In the genomic region with DNA sequence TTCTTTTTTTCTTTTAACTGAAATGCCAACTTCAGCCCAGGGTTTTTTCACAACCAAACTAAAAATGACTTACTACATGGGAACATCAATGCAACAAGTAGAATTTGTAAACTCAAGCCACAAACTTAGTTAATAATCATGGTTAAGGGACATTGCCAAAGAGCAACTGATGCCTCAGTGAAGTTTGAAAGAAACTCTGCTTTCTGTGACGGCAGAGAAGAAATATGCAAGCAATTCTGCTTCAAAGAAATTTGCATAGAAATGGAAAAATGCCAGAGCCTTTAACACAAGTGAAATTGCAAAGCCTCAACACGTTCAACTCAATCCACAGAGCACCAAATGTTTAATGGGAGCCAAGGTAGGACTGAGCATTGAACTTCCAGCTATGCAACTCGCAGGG, we compare ENCODE assay signal across 21 cellular contexts. TPM values are rescaled to one million over a fixed set of nuclear protein-coding genes. Genes with fewer than 3 reads are reported as not detected.
DNase-seq lines count a peak whose midpoint lies in the region; ATAC-seq and TF ChIP-seq lines count a peak whose summit lies in the region.
"Had no signal": no experiment of that assay in that cellular context is flagged by ENCODE, and none has a peak within 500 bp of the region (broad histone marks: within the 10 kb centered on the region; RNA-seq: fewer than 3 reads in every experiment).

No MANE protein-coding gene starts in this region.

- H3K36me3 ChIP-seq in psoas muscle (ENCODE audit: insufficient read depth in 1 of 2, low read depth in 1 of 2): peaks cover 8 to 54% of the 10 kb centered on the region in 2 donors

- H3K36me3 Mint-ChIP-seq in activated T-cell treated with anti-CD3 and anti-CD28 coated beads, Interleukin-2, amount 50 U/mL, for 24 hours (ENCODE audit: low read depth): peaks cover 65% of the 10 kb centered on the region
- peaks cover 27% of the 10 kb centered on the region for H3K36me3 Mint-ChIP-seq in activated T-cell treated with anti-CD3 and anti-CD28 coated beads, Interleukin-2, amount 50 U/mL, for 4 hours (ENCODE audit: insufficient read depth)
- peaks cover 5% of the 10 kb centered on the region for H3K36me3 Mint-ChIP-seq in activated naive CD8-positive, alpha-beta T cell

- H3K9me3 Mint-ChIP-seq in activated T-cell treated with anti-CD3 and anti-CD28 coated beads, Interleukin-2, amount 50 U/mL, for 24 hours: no peaks in the 10 kb centered on the region
- no peaks in the 10 kb centered on the region for H3K9me3 Mint-ChIP-seq in activated T-cell treated with anti-CD3 and anti-CD28 coated beads, Interleukin-2, amount 50 U/mL, for 4 hours
- H3K9me3 Mint-ChIP-seq in activated naive CD8-positive, alpha-beta T cell (ENCODE audit: low read depth): no peaks in the 10 kb centered on the region
- H3K9me3 Mint-ChIP-seq: stimulated activated effector memory CD8-positive, alpha-beta T cell treated with anti-CD3 and anti-CD28 coated beads, Interleukin-12 subunit alpha, Interleukin-12 subunit beta, amount 100 ng/mL, for 72 hours had no signal

- H3K4me3 ChIP-seq in fibroblast of mammary gland (ENCODE audit: control insufficient read depth, low read depth, low read length): no peak overlapping the region
- no peak overlapping the region for H3K4me3 ChIP-seq in skeletal muscle cell (ENCODE audit: low read depth, low read length)
- H3K4me3 ChIP-seq in psoas muscle: no peak overlapping the region
- H3K4me3 ChIP-seq: hepatocyte, upper lobe of right lung had no signal

- H3K27me3 Mint-ChIP-seq in activated T-cell treated with anti-CD3 and anti-CD28 coated beads, Interleukin-2, amount 50 U/mL, for 24 hours: peaks cover 21% of the 10 kb centered on the region
- H3K27me3 Mint-ChIP-seq in activated T-cell treated with anti-CD3 and anti-CD28 coated beads, Interleukin-2, amount 50 U/mL, for 4 hours (ENCODE audit: low read depth): peaks cover 13% of the 10 kb centered on the region
- no peaks in the 10 kb centered on the region for H3K27me3 Mint-ChIP-seq in activated naive CD8-positive, alpha-beta T cell

- 67 to 81% (median 74%) methylated on average over 3 of the region's 3 CpGs for WGBS in psoas muscle, 3 donors

- no peak for ATAC-seq in activated T-cell treated with anti-CD3 and anti-CD28 coated beads, Interleukin-2, amount 50 U/mL, for 4 hours
- no peak for ATAC-seq in psoas muscle
- ATAC-seq: stimulated activated effector memory CD8-positive, alpha-beta T cell treated with anti-CD3 and anti-CD28 coated beads, Interleukin-12 subunit alpha, Interleukin-12 subunit beta, amount 100 ng/mL, for 72 hours had no signal

- H3K4me1 Mint-ChIP-seq in activated T-cell treated with anti-CD3 and anti-CD28 coated beads, Interleukin-2, amount 50 U/mL, for 24 hours (ENCODE audit: low read depth): peaks cover 66% of the 10 kb centered on the region
- H3K4me1 Mint-ChIP-seq in activated T-cell treated with anti-CD3 and anti-CD28 coated beads, Interleukin-2, amount 50 U/mL, for 4 hours (ENCODE audit: low read depth): peaks cover 43% of the 10 kb centered on the region
- H3K4me1 Mint-ChIP-seq in activated naive CD8-positive, alpha-beta T cell (ENCODE audit: low read depth): peaks cover 39% of the 10 kb centered on the region

- H3K9me3 ChIP-seq in psoas muscle: no peaks in the 10 kb centered on the region
- H3K9me3 ChIP-seq: Caco-2, upper lobe of right lung had no signal

- no peak overlapping the region for H3K4me3 Mint-ChIP-seq in activated T-cell treated with anti-CD3 and anti-CD28 coated beads, Interleukin-2, amount 50 U/mL, for 24 hours
- H3K4me3 Mint-ChIP-seq in activated T-cell treated with anti-CD3 and anti-CD28 coated beads, Interleukin-2, amount 50 U/mL, for 4 hours: no peak overlapping the region
- no peak overlapping the region for H3K4me3 Mint-ChIP-seq in activated naive CD8-positive, alpha-beta T cell
- H3K4me3 Mint-ChIP-seq: stimulated activated effector memory CD8-positive, alpha-beta T cell treated with anti-CD3 and anti-CD28 coated beads, Interleukin-12 subunit alpha, Interleukin-12 subunit beta, amount 100 ng/mL, for 72 hours had no signal

- peaks cover 0 to 22% (median 5%) of the 10 kb centered on the region in 3 donors for H3K27me3 ChIP-seq in psoas muscle (ENCODE audit: insufficient read depth in 3 of 3, low read length in 2 of 3)

- H3K27ac Mint-ChIP-seq in activated T-cell treated with anti-CD3 and anti-CD28 coated beads, Interleukin-2, amount 50 U/mL, for 24 hours: peak overlapping the region; percentile 50
- H3K27ac Mint-ChIP-seq in activated naive CD8-positive, alpha-beta T cell: peak overlapping the region; percentile 16

- H3K4me1 ChIP-seq in psoas muscle: peaks cover 6% of the 10 kb centered on the region
- H3K4me1 ChIP-seq: Caco-2 had no signal

- intact Hi-C loops in head of caudate nucleus (cut with DNase I): no loop called here
- intact Hi-C loops in psoas muscle (cut with DNase I): no loop called here

- TF ChIP-seq CTCF in fibroblast of mammary gland (conservative IDR thresholded peaks at IDR 0.05; ENCODE audit: control insufficient read depth, insufficient read depth, low read depth, low read length) (no peak), psoas muscle (IDR thresholded peaks at IDR 0.05) (no peak)

- H3K27ac ChIP-seq in psoas muscle: no peak overlapping the region
- H3K27ac ChIP-seq: hepatocyte, KMS-11, upper lobe of right lung had no signal

- no peak for DNase-seq in activated T-cell treated with anti-CD3 and anti-CD28 coated beads, Interleukin-2, amount 50 U/mL, for 24 hours
- no peak for DNase-seq in activated T-cell treated with anti-CD3 and anti-CD28 coated beads, Interleukin-2, amount 50 U/mL, for 4 hours
- DNase-seq in fibroblast of mammary gland (ENCODE audit: low read depth): peak; percentile 45
- peak; percentile 26 for DNase-seq in skeletal muscle cell (ENCODE audit: low read depth)
- no peak for DNase-seq in DMS114 treated with DMSO at 0.1 percent for 48 hours (lab: John Stamatoyannopoulos, UW; ENCODE audit: unreplicated experiment)
- DNase-seq in head of caudate nucleus: no peak
- DNase-seq in psoas muscle: no peak
- DNase-seq: 8988T; activated CD4-positive, alpha-beta T cell treated with anti-CD3 and anti-CD28 coated beads for 1 hour; activated CD8-positive, alpha-beta memory T cell treated with anti-CD3 and anti-CD28 coated beads, Interleukin-2, amount 50 U/mL, for 48 hours; left colon; NK-92 treated with Interleukin-12 subunit alpha and Interleukin-12 subunit beta, amount 100 ng/mL, for 24 hours; SHP77 treated with DMSO at 0.1 percent for 48 hours; small intestine; upper lobe of right lung had no signal

RNA-seq across cellular contexts. Expression of a gene that starts 5.0 kb away (rescaled TPM):
- total RNA-seq in activated T-cell treated with anti-CD3 and anti-CD28 coated beads, Interleukin-2, amount 50 U/mL, for 4 hours: under 1 TPM; 0.27 to 0.61 (median 0.34) TPM
- under 1 TPM in 2 of 4 donors, not detected in 2; 0.24 to 0.25 TPM for total RNA-seq in psoas muscle
- polyA plus RNA-seq in psoas muscle: under 1 TPM; 0.03 to 0.38 (median 0.17) TPM
- polyA plus RNA-seq: hepatocyte had no signal

RNA-seq across cellular contexts. Expression of a gene that starts 14.2 kb away (rescaled TPM):
- 100 to 1,000 TPM; 395 to 423 (median 403) TPM for total RNA-seq in activated T-cell treated with anti-CD3 and anti-CD28 coated beads, Interleukin-2, amount 50 U/mL, for 4 hours
- 100 to 1,000 TPM; 308 to 417 (median 333) TPM for total RNA-seq in psoas muscle
- 100 to 1,000 TPM; 285 to 333 (median 291) TPM for polyA plus RNA-seq in psoas muscle

RNA-seq across cellular contexts. Expression of a gene that starts 20.8 kb away (rescaled TPM):
- 10 to 100 TPM in 2 of 3 donors, 1 to 10 TPM in 1; 9.9 to 18.8 (median 12.0) TPM for total RNA-seq in activated T-cell treated with anti-CD3 and anti-CD28 coated beads, Interleukin-2, amount 50 U/mL, for 4 hours
- total RNA-seq in psoas muscle: 10 to 100 TPM in 1 of 4 donors, 1 to 10 TPM in 3; 3.4 to 13.6 (median 4.6) TPM
- 1 to 10 TPM; 2.5 to 5.1 (median 3.0) TPM for polyA plus RNA-seq in psoas muscle

RNA-seq across cellular contexts. Expression of a gene that starts 50.6 kb away (rescaled TPM):
- total RNA-seq in activated T-cell treated with anti-CD3 and anti-CD28 coated beads, Interleukin-2, amount 50 U/mL, for 4 hours: 10 to 100 TPM; 54.1 to 64.8 (median 58.3) TPM
- 100 to 1,000 TPM in 1 of 4 donors, 10 to 100 TPM in 3; 57.3 to 215 (median 68.3) TPM for total RNA-seq in psoas muscle
- 100 to 1,000 TPM in 1 of 3 donors, 10 to 100 TPM in 2; 39.2 to 101 (median 47.2) TPM for polyA plus RNA-seq in psoas muscle

RNA-seq across cellular contexts. Expression of a gene that starts 58.8 kb away (rescaled TPM):
- total RNA-seq in activated T-cell treated with anti-CD3 and anti-CD28 coated beads, Interleukin-2, amount 50 U/mL, for 4 hours: not detected
- not detected for total RNA-seq in psoas muscle
- not detected for polyA plus RNA-seq in psoas muscle
- total RNA-seq: Caco-2, hepatocyte, left colon, osteocyte, upper lobe of right lung had no signal
- polyA plus RNA-seq: hepatocyte, small intestine had no signal

Comparison
In these comparisons a context has a peak if more than half of its experiments do, and no peak if none do; other contexts are left out.
1. DNase-seq: peak in fibroblast of mammary gland (single experiment) and skeletal muscle cell (single experiment); none in activated T-cell treated with anti-CD3 and anti-CD28 coated beads, Interleukin-2, amount 50 U/mL, for 24 hours (single experiment), activated T-cell treated with anti-CD3 and anti-CD28 coated beads, Interleukin-2, amount 50 U/mL, for 4 hours (single experiment), DMS114 treated with DMSO at 0.1 percent for 48 hours (single experiment), head of caudate nucleus (0 of 42) and psoas muscle (0 of 2).